In genomic region chr3:28860307-28860706, GRCh38 we compare ENCODE assay signal across 14 cellular contexts.
DNase-seq lines count a peak whose midpoint lies in the region; ATAC-seq lines count a peak whose summit lies in the region.
"Had no signal": no experiment of that assay in that cellular context is flagged by ENCODE, and none has a peak within 500 bp of the region (broad histone marks: within the 10 kb centered on the region; RNA-seq: fewer than 3 reads in every experiment).

No MANE protein-coding gene starts in this region.

- DNase-seq in GM23248 = peak; percentile 48
- peak; percentile 80 for DNase-seq in SKM-1 (lab: John Stamatoyannopoulos, UW; ENCODE audit: unreplicated experiment)
- DNase-seq in Right ventricle myocardium superior = peak; percentile 63
- no peak for DNase-seq in sciatic nerve (ENCODE audit: low spot score)
- no peak for DNase-seq in D341Med (ENCODE audit: low spot score)
- no peak for DNase-seq in activated CD4-positive, alpha-beta T cell treated with anti-CD3 and anti-CD28 coated beads for 36 hours
- no peak for DNase-seq in T-helper 2 cell treated with Interferon-gamma antibody and Interleukin-4, amounts not matched to agents 5 μg/mL and 100 μg/mL, for 36 hours (ENCODE audit: low spot score)
- DNase-seq in NCI-H1105 (lab: John Stamatoyannopoulos, UW) = no peak
- DNase-seq: activated CD8-positive, alpha-beta T cell treated with anti-CD3 and anti-CD28 coated beads, Interleukin-2, amount 10 ng/mL, durations not matched to agents 7 days and 5 days; activated naive CD4-positive, alpha-beta T cell treated with anti-CD3 and anti-CD28 coated beads, Interleukin-2, amount 10 ng/mL, durations not matched to agents 7 days and 5 days; CD8-positive, alpha-beta T cell; foreskin keratinocyte; NCI-H187 treated with DMSO at 0.1 percent for 48 hours had no signal

- H3K9me2 ChIP-seq in GM23248 (ENCODE audit: insufficient read depth) = no peaks in the 10 kb centered on the region

- POLR2A ChIA-PET in activated CD4-positive, alpha-beta T cell treated with anti-CD3 and anti-CD28 coated beads for 36 hours (lab: Charles Lee) = no interaction called here

- no peaks in the 10 kb centered on the region for H3K36me3 Mint-ChIP-seq in activated CD4-positive, alpha-beta T cell treated with anti-CD3 and anti-CD28 coated beads for 36 hours (ENCODE audit: low read depth)
- H3K36me3 Mint-ChIP-seq in T-helper 2 cell treated with Interferon-gamma antibody and Interleukin-4, amounts not matched to agents 5 μg/mL and 100 μg/mL, for 36 hours (ENCODE audit: low read depth) = no peaks in the 10 kb centered on the region
- H3K36me3 Mint-ChIP-seq: activated naive CD4-positive, alpha-beta T cell treated with anti-CD3 and anti-CD28 coated beads, Interleukin-2, amount 10 ng/mL, durations not matched to agents 7 days and 5 days; CD8-positive, alpha-beta T cell; stimulated activated memory B cell treated with anti-CD40 and anti-IgM and Interleukin-4, amounts not matched to agents 10 μg/mL and 1 μg/mL and 100 μg/mL, for 72 hours had no signal

- H3K4me3 ChIP-seq in GM23248 = 0 out of 2 replicates have a peak overlapping the region, but pooled peaks have one; percentile 0

- in situ Hi-C loops in GM23248 (cut with MboI) = no loop called here

- no peaks in the 10 kb centered on the region for H3K27me3 ChIP-seq in GM23248 (replicated peaks; ENCODE audit: insufficient read depth)

- peak overlapping the region; percentile 46 for H3K4me2 ChIP-seq in GM23248 (ENCODE audit: unreplicated experiment)

- CTCF ChIA-PET in activated CD4-positive, alpha-beta T cell treated with anti-CD3 and anti-CD28 coated beads for 36 hours (lab: Charles Lee) = interaction anchor here (0.6 to 1.1 kb wide), 2 partner anchors 38 to 394 kb away, joined by 3 read pairs; no protein-coding TSS in a partner anchor

- 16 to 18% methylated on average over 4 of the region's 4 CpGs for WGBS in GM23248 (ENCODE audit: low coverage in 1 of 2, low lambda C conversion rate in 2 of 2, missing lambda C conversion rate in 2 of 2), 2 experiments

- H3K9ac ChIP-seq in GM23248 = no peak overlapping the region

- H3K27ac ChIP-seq in GM23248 = no peak overlapping the region
- H3K27ac ChIP-seq: foreskin keratinocyte had no signal

- H2AFZ ChIP-seq in GM23248 = peak overlapping the region; percentile 62

- no peak overlapping the region for H3K4me3 Mint-ChIP-seq in activated CD4-positive, alpha-beta T cell treated with anti-CD3 and anti-CD28 coated beads for 36 hours
- no peak overlapping the region for H3K4me3 Mint-ChIP-seq in T-helper 2 cell treated with Interferon-gamma antibody and Interleukin-4, amounts not matched to agents 5 μg/mL and 100 μg/mL, for 36 hours
- H3K4me3 Mint-ChIP-seq: activated CD8-positive, alpha-beta T cell treated with anti-CD3 and anti-CD28 coated beads, Interleukin-2, amount 10 ng/mL, durations not matched to agents 7 days and 5 days; activated naive CD4-positive, alpha-beta T cell treated with anti-CD3 and anti-CD28 coated beads, Interleukin-2, amount 10 ng/mL, durations not matched to agents 7 days and 5 days; CD8-positive, alpha-beta T cell; stimulated activated memory B cell treated with anti-CD40 and anti-IgM and Interleukin-4, amounts not matched to agents 10 μg/mL and 1 μg/mL and 100 μg/mL, for 72 hours had no signal

- no peaks in the 10 kb centered on the region for H3F3A ChIP-seq in GM23248 (ENCODE audit: insufficient read depth)

- H3K36me3 ChIP-seq in GM23248 (ENCODE audit: low read depth) = no peaks in the 10 kb centered on the region

- ATAC-seq in Right ventricle myocardium superior (ENCODE audit: poor library complexity) (peak; percentile 74), sciatic nerve (peak; percentile 82)
- no peak for ATAC-seq in activated CD4-positive, alpha-beta T cell treated with anti-CD3 and anti-CD28 coated beads for 36 hours
- ATAC-seq: activated CD8-positive, alpha-beta T cell treated with anti-CD3 and anti-CD28 coated beads, Interleukin-2, amount 10 ng/mL, durations not matched to agents 7 days and 5 days; CD8-positive, alpha-beta T cell; foreskin keratinocyte; stimulated activated memory B cell treated with anti-CD40 and anti-IgM and Interleukin-4, amounts not matched to agents 10 μg/mL and 1 μg/mL and 100 μg/mL, for 72 hours had no signal

- peaks cover 6% of the 10 kb centered on the region for H3K27me3 Mint-ChIP-seq in activated CD4-positive, alpha-beta T cell treated with anti-CD3 and anti-CD28 coated beads for 36 hours
- no peaks in the 10 kb centered on the region for H3K27me3 Mint-ChIP-seq in T-helper 2 cell treated with Interferon-gamma antibody and Interleukin-4, amounts not matched to agents 5 μg/mL and 100 μg/mL, for 36 hours (ENCODE audit: low read depth)
- H3K27me3 Mint-ChIP-seq: activated naive CD4-positive, alpha-beta T cell treated with anti-CD3 and anti-CD28 coated beads, Interleukin-2, amount 10 ng/mL, durations not matched to agents 7 days and 5 days; stimulated activated memory B cell treated with anti-CD40 and anti-IgM and Interleukin-4, amounts not matched to agents 10 μg/mL and 1 μg/mL and 100 μg/mL, for 72 hours had no signal

- peaks cover 14% of the 10 kb centered on the region for H3K4me1 ChIP-seq in GM23248 (ENCODE audit: insufficient read depth)
- H3K4me1 ChIP-seq: foreskin keratinocyte had no signal

- intact Hi-C loops in Right ventricle myocardium superior (cut with DNase I) (no loop called here), sciatic nerve (cut with DNase I) (no loop called here)
- intact Hi-C loops in activated CD4-positive, alpha-beta T cell treated with anti-CD3 and anti-CD28 coated beads for 36 hours (cut with DNase I, micrococcal nuclease) = no loop called here

- no peaks in the 10 kb centered on the region for H3K9me3 Mint-ChIP-seq in activated CD4-positive, alpha-beta T cell treated with anti-CD3 and anti-CD28 coated beads for 36 hours (ENCODE audit: low read depth)
- H3K9me3 Mint-ChIP-seq in T-helper 2 cell treated with Interferon-gamma antibody and Interleukin-4, amounts not matched to agents 5 μg/mL and 100 μg/mL, for 36 hours = no peaks in the 10 kb centered on the region
- H3K9me3 Mint-ChIP-seq: activated naive CD4-positive, alpha-beta T cell treated with anti-CD3 and anti-CD28 coated beads, Interleukin-2, amount 10 ng/mL, durations not matched to agents 7 days and 5 days; CD8-positive, alpha-beta T cell had no signal

- no peaks in the 10 kb centered on the region for H3K9me3 ChIP-seq in GM23248 (ENCODE audit: low read depth)

- no peaks in the 10 kb centered on the region for H3K4me1 Mint-ChIP-seq in activated CD4-positive, alpha-beta T cell treated with anti-CD3 and anti-CD28 coated beads for 36 hours
- H3K4me1 Mint-ChIP-seq in T-helper 2 cell treated with Interferon-gamma antibody and Interleukin-4, amounts not matched to agents 5 μg/mL and 100 μg/mL, for 36 hours (ENCODE audit: low read depth) = no peaks in the 10 kb centered on the region
- H3K4me1 Mint-ChIP-seq: activated naive CD4-positive, alpha-beta T cell treated with anti-CD3 and anti-CD28 coated beads, Interleukin-2, amount 10 ng/mL, durations not matched to agents 7 days and 5 days; stimulated activated memory B cell treated with anti-CD40 and anti-IgM and Interleukin-4, amounts not matched to agents 10 μg/mL and 1 μg/mL and 100 μg/mL, for 72 hours had no signal

- no peak overlapping the region for H3K27ac Mint-ChIP-seq in activated CD4-positive, alpha-beta T cell treated with anti-CD3 and anti-CD28 coated beads for 36 hours
- no peak overlapping the region for H3K27ac Mint-ChIP-seq in T-helper 2 cell treated with Interferon-gamma antibody and Interleukin-4, amounts not matched to agents 5 μg/mL and 100 μg/mL, for 36 hours
- H3K27ac Mint-ChIP-seq: activated CD8-positive, alpha-beta T cell treated with anti-CD3 and anti-CD28 coated beads, Interleukin-2, amount 10 ng/mL, durations not matched to agents 7 days and 5 days; activated naive CD4-positive, alpha-beta T cell treated with anti-CD3 and anti-CD28 coated beads, Interleukin-2, amount 10 ng/mL, durations not matched to agents 7 days and 5 days; CD8-positive, alpha-beta T cell; stimulated activated memory B cell treated with anti-CD40 and anti-IgM and Interleukin-4, amounts not matched to agents 10 μg/mL and 1 μg/mL and 100 μg/mL, for 72 hours had no signal

- no peaks in the 10 kb centered on the region for H4K20me1 ChIP-seq in GM23248 (ENCODE audit: insufficient read depth)

- no peaks in the 10 kb centered on the region for H3K79me2 ChIP-seq in GM23248 (ENCODE audit: insufficient read depth)

Comparison
In these comparisons a context has a peak if more than half of its experiments do, and no peak if none do; other contexts are left out.
1. DNase-seq: peak in GM23248 (single experiment), SKM-1 (single experiment) and Right ventricle myocardium superior (single experiment); none in sciatic nerve (single experiment), D341Med (single experiment), activated CD4-positive, alpha-beta T cell treated with anti-CD3 and anti-CD28 coated beads for 36 hours (single experiment), T-helper 2 cell treated with Interferon-gamma antibody and Interleukin-4, amounts not matched to agents 5 μg/mL and 100 μg/mL, for 36 hours (single experiment) and NCI-H1105 (single experiment).